Comparison of ENCODE assay signal across 8 cellular contexts in the genomic region with DNA sequence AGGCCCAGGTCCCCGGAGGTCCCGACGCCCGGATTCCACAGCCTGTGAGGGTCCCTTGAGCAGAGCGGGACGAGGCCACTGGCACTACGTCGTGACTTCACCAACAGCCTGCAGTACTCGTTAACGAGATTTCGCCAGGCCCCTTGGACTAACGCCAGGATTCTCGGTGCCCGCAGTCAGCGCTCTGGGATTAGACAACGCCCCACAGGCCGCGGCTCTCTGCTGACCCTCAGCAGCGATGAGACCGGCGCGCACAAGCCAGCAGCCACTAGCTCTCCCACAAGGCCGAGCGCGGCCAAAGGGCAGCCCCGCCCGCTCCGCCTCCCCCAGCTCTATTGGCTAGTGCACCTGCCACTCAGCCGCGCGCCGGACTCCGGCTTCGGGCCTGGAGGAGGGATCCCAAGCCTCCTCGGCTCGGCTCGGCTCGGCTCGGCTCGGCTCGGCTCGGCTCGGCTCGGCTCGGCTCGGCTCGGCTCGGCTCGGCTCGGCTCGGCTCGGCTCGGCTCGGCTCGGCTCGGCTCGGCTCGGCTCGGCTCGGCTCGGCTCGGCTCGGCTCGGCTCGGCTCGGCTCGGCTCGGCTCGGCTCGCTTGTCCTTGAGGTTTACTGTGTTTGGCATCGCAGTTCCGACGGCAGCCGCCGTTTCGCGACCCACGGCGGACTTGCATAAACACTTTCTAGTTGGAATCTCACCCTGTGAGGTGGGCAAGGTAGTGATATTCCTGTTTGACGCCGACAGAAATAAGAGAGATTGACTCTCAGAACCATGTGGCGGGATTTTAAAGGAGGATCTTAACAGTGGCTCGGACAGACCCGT.
DNase-seq lines count a peak whose midpoint lies in the region; ATAC-seq and TF ChIP-seq lines count a peak whose summit lies in the region.

No MANE protein-coding gene starts in this region.

- 2% methylated on average over 32 of the region's 84 CpGs for WGBS in mammary epithelial cell (ENCODE audit: low coverage, missing lambda C conversion rate)
- under 1% methylated on average over 72 of the region's 84 CpGs for WGBS in smooth muscle cell (ENCODE audit: low lambda C conversion rate)

- no peaks in the 10 kb centered on the region for H3K79me2 ChIP-seq in mammary epithelial cell (ENCODE audit: insufficient read depth, low read length)
- H3K79me2 ChIP-seq in smooth muscle cell (ENCODE audit: low read depth), result no peaks in the 10 kb centered on the region

- POLR2A ChIA-PET in A673 (lab: Charles Lee; ENCODE audit: low non-redundant PET), result interaction anchor here (0.7 kb wide), 1 partner anchor 1532 kb away, joined by 5 read pairs; no protein-coding TSS in a partner anchor

- CTCF ChIA-PET in A673 (lab: Charles Lee) (no interaction called here), mammary epithelial cell (lab: Charles Lee; ENCODE audit: low non-redundant PET) (interaction anchor here (0.7 kb wide), 1 partner anchor 211 kb away, joined by 3 read pairs; no protein-coding TSS in a partner anchor)

- in situ Hi-C loops in mammary epithelial cell (cut with MboI; ENCODE audit: low sequenced_read_pairs in 2 of 2), result no loop called here

- BruUV-seq in A673 (replicated peaks; lab: Mats Ljungman, UMichigan) (no TSS peak), mammary epithelial cell (replicated peaks; lab: Mats Ljungman, UMichigan) (no TSS peak)

- H3K27me3 ChIP-seq in A673 (replicated peaks; ENCODE audit: insufficient read depth, low read depth, low read length, poor library complexity) (no peaks in the 10 kb centered on the region), WERI-Rb-1 (ENCODE audit: insufficient read depth, low read depth, severe bottlenecking) (no peaks in the 10 kb centered on the region), mammary epithelial cell (ENCODE audit: insufficient read depth, low read length) (no peaks in the 10 kb centered on the region), smooth muscle cell (ENCODE audit: low read depth) (no peaks in the 10 kb centered on the region)

- H3K4me3 ChIP-seq in A673 (ENCODE audit: low read depth, low read length, poor library complexity, severe bottlenecking), result peak overlapping the region; percentile 59
- peak overlapping the region; percentile 58 for H3K4me3 ChIP-seq in WERI-Rb-1 (ENCODE audit: low read depth, low read length)
- H3K4me3 ChIP-seq in mammary epithelial cell (replicated peaks in 1 of 3; ENCODE audit: insufficient read depth in 1 of 3, low read depth in 2 of 3, low read length in 3 of 3), result peak overlapping the region; percentile 56 to 59 (median 57)
- peak overlapping the region; percentile 57 for H3K4me3 ChIP-seq in smooth muscle cell

- TF ChIP-seq CTCF in A673 (conservative IDR thresholded peaks at IDR 0.05; ENCODE audit: low read depth, low read length) (no peak), WERI-Rb-1 (IDR thresholded peaks at IDR 0.05; ENCODE audit: low read depth, low read length) (no peak), mammary epithelial cell (conservative IDR thresholded peaks at IDR 0.05 in 1 of 2, IDR thresholded peaks at IDR 0.05 in 1 of 2; ENCODE audit: extremely low read depth in 1 of 2, insufficient read depth in 1 of 2, low read depth in 1 of 2, low read length in 2 of 2) (no peak), smooth muscle cell (IDR thresholded peaks at IDR 0.05; ENCODE audit: borderline replicate concordance, insufficient read depth, poor library complexity, severe bottlenecking) (no peak)

- H3K9ac ChIP-seq in mammary epithelial cell (ENCODE audit: insufficient read depth, low read length) (peak overlapping the region; percentile 92), smooth muscle cell (ENCODE audit: low read depth) (peak overlapping the region; percentile 87)

- H3K36me3 ChIP-seq in A673 (ENCODE audit: insufficient read depth, low read length, poor library complexity, severe bottlenecking) (no peaks in the 10 kb centered on the region), WERI-Rb-1 (no peaks in the 10 kb centered on the region), mammary epithelial cell (ENCODE audit: insufficient read depth, low read length) (no peaks in the 10 kb centered on the region), smooth muscle cell (ENCODE audit: low read depth) (no peaks in the 10 kb centered on the region)

- H4K20me1 ChIP-seq in mammary epithelial cell (ENCODE audit: insufficient read depth, low read length), result no peaks in the 10 kb centered on the region
- no peaks in the 10 kb centered on the region for H4K20me1 ChIP-seq in smooth muscle cell (ENCODE audit: low read depth)

- dilution Hi-C loops in mammary epithelial cell (cut with HindIII; ENCODE audit: low sequenced_read_pairs), result no loop called here

- H3F3A ChIP-seq in smooth muscle cell (ENCODE audit: low read depth), result peaks cover 7% of the 10 kb centered on the region

- H3K4me1 ChIP-seq in A673 (ENCODE audit: insufficient read depth, low read length, poor library complexity, severe bottlenecking) (peaks cover 9% of the 10 kb centered on the region), mammary epithelial cell (ENCODE audit: insufficient read depth, low read length) (peaks cover 26% of the 10 kb centered on the region), smooth muscle cell (ENCODE audit: low read depth) (peaks cover 13% of the 10 kb centered on the region)

- DNase-seq in A673 (ENCODE audit: low spot score) (peak; percentile 89), NCI-H2171 (lab: John Stamatoyannopoulos, UW) (peak; percentile 43), WERI-Rb-1 (peak; percentile 91), mammary epithelial cell (peak; percentile 95), iPS-NIHi7 (ENCODE audit: extremely low spot score) (peak; percentile 100), smooth muscle cell (lab: John Stamatoyannopoulos, UW; ENCODE audit: unreplicated experiment) (peak; percentile 92)

- H3K27ac ChIP-seq in A673 (ENCODE audit: low read depth, low read length, poor library complexity, severe bottlenecking) (peak overlapping the region; percentile 87), WERI-Rb-1 (peak overlapping the region; percentile 70), mammary epithelial cell (ENCODE audit: insufficient read depth, low read depth, low read length) (peak overlapping the region; percentile 90), smooth muscle cell (ENCODE audit: low read depth) (peak overlapping the region; percentile 92)

- intact Hi-C loops in A673 (cut with micrococcal nuclease; ENCODE audit: unreplicated experiment) (loop anchor here (5.0 kb wide), 1 partner anchor 295 kb away; no protein-coding TSS in a partner anchor), mammary epithelial cell (cut with micrococcal nuclease) (loop anchor here (1.0 to 5.0 kb wide), 4 partner anchors 46 to 294 kb away; no protein-coding TSS in a partner anchor)

- peak overlapping the region; percentile 92 for H2AFZ ChIP-seq in mammary epithelial cell (ENCODE audit: low read depth, low read length)
- H2AFZ ChIP-seq in smooth muscle cell (ENCODE audit: low read depth), result peak overlapping the region; percentile 88

- ATAC-seq in GM18861 (IDR thresholded peaks at IDR 0.05; ENCODE audit: unreplicated experiment) (peak; percentile 100), HG03095 (IDR thresholded peaks at IDR 0.05; ENCODE audit: unreplicated experiment) (peak; percentile 100)

- H3K4me2 ChIP-seq in mammary epithelial cell (ENCODE audit: insufficient read depth, low read depth, low read length) (peak overlapping the region; percentile 81), smooth muscle cell (peak overlapping the region; percentile 84)

- no peaks in the 10 kb centered on the region for H3K9me3 ChIP-seq in A673 (ENCODE audit: low read depth, low read length, poor library complexity, severe bottlenecking)
- no peaks in the 10 kb centered on the region for H3K9me3 ChIP-seq in WERI-Rb-1 (ENCODE audit: severe bottlenecking)
- H3K9me3 ChIP-seq in mammary epithelial cell (replicated peaks; ENCODE audit: insufficient read depth, low read length), result no peaks in the 10 kb centered on the region
- no peaks in the 10 kb centered on the region for H3K9me3 ChIP-seq in smooth muscle cell (replicated peaks; ENCODE audit: low read depth)

Comparison
In these comparisons a context has a peak if more than half of its experiments do, and no peak if none do; other contexts are left out.
1. Peak in every context shown above with its lines: DNase-seq, ATAC-seq, H3K4me3 ChIP-seq and H3K27ac ChIP-seq.
2. DNase-seq: peak in every context shown above with its lines; median percentile 100 in iPS-NIHi7; 95 in mammary epithelial cell; 92 in smooth muscle cell; 91 in WERI-Rb-1; 89 in A673; 43 in NCI-H2171.